ENCODE assay signal across 26 cellular contexts in genomic region chr16:35745191-35745590, GRCh38.
"Had no signal": no experiment of that assay in that cellular context is flagged by ENCODE, and none has a peak within 500 bp of the region (broad histone marks: within the 10 kb centered on the region; RNA-seq: fewer than 3 reads in every experiment).

No MANE protein-coding gene starts in this region.

- H3K4me1 ChIP-seq: Peyer's patch had no signal

- DNase-seq: activated B cell treated with CpG ODN at 0.5 μM for 24 hours; activated CD4-positive, alpha-beta T cell treated with anti-CD3 and anti-CD28 coated beads for 1 hour; activated CD4-positive, alpha-beta T cell treated with anti-CD3 and anti-CD28 coated beads, Interleukin-2, amount 10 ng/mL, durations not matched to agents 24 days and 14 days; activated CD4-positive, alpha-beta T cell treated with anti-CD3 and anti-CD28 coated beads, Interleukin-2, amount 50 U/mL, for 48 hours; activated gamma-delta T cell; activated naive CD4-positive, alpha-beta T cell treated with anti-CD3 and anti-CD28 coated beads for 36 hours; activated T-cell treated with anti-CD3 and anti-CD28 coated beads for 4 hours; activated T-cell treated with anti-CD3 and anti-CD28 coated beads, Interleukin-2, amount 50 U/mL, for 48 hours; amygdala; KG1; MV-4-11; NCI-H1092 treated with DMSO at 0.1 percent for 48 hours; NCI-H1417 treated with DMSO at 0.1 percent for 48 hours; NCI-H1694; NCI-H2029; NCI-H2107; NCI-H2171 treated with DMSO at 0.1 percent for 48 hours; NCI-H345; NCI-H510A; NCI-H69; NK-92 treated with Interleukin-12 subunit alpha and Interleukin-12 subunit beta, amount 100 ng/mL, for 24 hours; OCI-M1; Peyer's patch; SHP77 treated with DMSO at 0.1 percent for 48 hours; T-helper 17 cell; T-helper 9 cell had no signal

- H3K36me3 ChIP-seq: Peyer's patch had no signal

- H3K27me3 ChIP-seq: Peyer's patch had no signal

- H3K4me3 ChIP-seq: Peyer's patch had no signal

- H3K27ac ChIP-seq: Peyer's patch had no signal
